Comparison of ENCODE assay signal across 20 cellular contexts in genomic region chr9:68708513-68708912, GRCh38. TPM values are rescaled to one million over a fixed set of nuclear protein-coding genes. Genes with fewer than 3 reads are reported as not detected.
DNase-seq lines count a peak whose midpoint lies in the region; TF ChIP-seq lines count a peak whose summit lies in the region.
"Had no signal": no experiment of that assay in that cellular context is flagged by ENCODE, and none has a peak within 500 bp of the region (broad histone marks: within the 10 kb centered on the region; RNA-seq: fewer than 3 reads in every experiment).

No MANE protein-coding gene starts in this region.

- intact Hi-C loops in activated T-helper 1 cell treated with anti-CD3 and anti-CD28 coated beads, Interleukin-12 subunit alpha, Interleukin-12 subunit beta, Interleukin-2, Interleukin-4 antibody, amounts not matched to agents 30 ng/mL and 10 ng/mL and 1 ng/mL, durations not matched to agents 14 hours and 24 hours and 36 hours (cut with micrococcal nuclease), result loop anchor here (5.0 kb wide), 2 partner anchors 209 to 239 kb away; no protein-coding TSS in a partner anchor
- intact Hi-C loops in transverse colon (cut with DNase I; ENCODE audit: low total_unique reads), result loop anchor here (5.0 kb wide), 2 partner anchors 176 to 294 kb away; no protein-coding TSS in a partner anchor

- TF ChIP-seq POLR2A in transverse colon (IDR thresholded peaks at IDR 0.05) (no peak), suprapubic skin (IDR thresholded peaks at IDR 0.05) (no peak)

- WGBS in transverse colon (ENCODE audit: low coverage in 1 of 2), 2 donors, result 61 to 69% methylated on average over 3 of the region's 3 CpGs
- WGBS in suprapubic skin, result 87% methylated on average over 3 of the region's 3 CpGs

- no peaks in the 10 kb centered on the region for H3K36me3 ChIP-seq in transverse colon
- H3K36me3 ChIP-seq in suprapubic skin, result no peaks in the 10 kb centered on the region

- no peaks in the 10 kb centered on the region for H3K36me3 Mint-ChIP-seq in IgD-negative memory B cell
- peaks cover 19% of the 10 kb centered on the region for H3K36me3 Mint-ChIP-seq in activated T-helper 1 cell treated with anti-CD3 and anti-CD28 coated beads, Interleukin-12 subunit alpha, Interleukin-12 subunit beta, Interleukin-2, Interleukin-4 antibody, amounts not matched to agents 30 ng/mL and 10 ng/mL and 1 ng/mL, durations not matched to agents 14 hours and 24 hours and 36 hours (ENCODE audit: low read depth)

- H3K4me3 ChIP-seq in transverse colon (no peak overlapping the region), suprapubic skin (no peak overlapping the region)

- H3K4me3 Mint-ChIP-seq in IgD-negative memory B cell, result peak overlapping the region; percentile 38 to 88 (median 74)
- H3K4me3 Mint-ChIP-seq in activated T-helper 1 cell treated with anti-CD3 and anti-CD28 coated beads, Interleukin-12 subunit alpha, Interleukin-12 subunit beta, Interleukin-2, Interleukin-4 antibody, amounts not matched to agents 30 ng/mL and 10 ng/mL and 1 ng/mL, durations not matched to agents 14 hours and 24 hours and 36 hours, result peak overlapping the region; percentile 83
- H3K4me3 Mint-ChIP-seq: central memory CD8-positive, alpha-beta T cell; nephron progenitor cell had no signal

- no peaks in the 10 kb centered on the region for H3K9me3 Mint-ChIP-seq in IgD-negative memory B cell
- no peaks in the 10 kb centered on the region for H3K9me3 Mint-ChIP-seq in activated T-helper 1 cell treated with anti-CD3 and anti-CD28 coated beads, Interleukin-12 subunit alpha, Interleukin-12 subunit beta, Interleukin-2, Interleukin-4 antibody, amounts not matched to agents 30 ng/mL and 10 ng/mL and 1 ng/mL, durations not matched to agents 14 hours and 24 hours and 36 hours
- H3K9me3 Mint-ChIP-seq: central memory CD8-positive, alpha-beta T cell; nephron progenitor cell had no signal

- H3K9me3 ChIP-seq in transverse colon (no peaks in the 10 kb centered on the region), suprapubic skin (no peaks in the 10 kb centered on the region)

- peak overlapping the region in 1 of 3 donors; percentile 18 for H3K27ac Mint-ChIP-seq in IgD-negative memory B cell
- no peak overlapping the region for H3K27ac Mint-ChIP-seq in activated T-helper 1 cell treated with anti-CD3 and anti-CD28 coated beads, Interleukin-12 subunit alpha, Interleukin-12 subunit beta, Interleukin-2, Interleukin-4 antibody, amounts not matched to agents 30 ng/mL and 10 ng/mL and 1 ng/mL, durations not matched to agents 14 hours and 24 hours and 36 hours
- H3K27ac Mint-ChIP-seq: nephron progenitor cell, progenitor cell of endocrine pancreas had no signal

- in situ Hi-C loops in transverse colon (cut with MboI; ENCODE audit: low pct_ligation_motif_present in 1 of 4, low pct_unique_long_range_greater_than_20kb in 1 of 4, low sequenced_read_pairs in 3 of 4), result loop anchor here in 2 of 4 donors (25.0 kb wide), 2 partner anchors 129 to 279 kb away; no protein-coding TSS in a partner anchor

- H3K27me3 Mint-ChIP-seq in IgD-negative memory B cell, result no peaks in the 10 kb centered on the region
- H3K27me3 Mint-ChIP-seq in activated T-helper 1 cell treated with anti-CD3 and anti-CD28 coated beads, Interleukin-12 subunit alpha, Interleukin-12 subunit beta, Interleukin-2, Interleukin-4 antibody, amounts not matched to agents 30 ng/mL and 10 ng/mL and 1 ng/mL, durations not matched to agents 14 hours and 24 hours and 36 hours (ENCODE audit: insufficient read depth), result peaks cover 32% of the 10 kb centered on the region

- TF ChIP-seq EP300 in transverse colon (IDR thresholded peaks at IDR 0.05; ENCODE audit: low read depth), result no peak
- TF ChIP-seq EP300 in suprapubic skin (IDR thresholded peaks at IDR 0.05), result no peak

- no peak for TF ChIP-seq CTCF in transverse colon (IDR thresholded peaks at IDR 0.05)
- no peak for TF ChIP-seq CTCF in suprapubic skin (IDR thresholded peaks at IDR 0.05)

- DNase-seq in NOMO-1 treated with DMSO at 0.1 percent for 48 hours (lab: John Stamatoyannopoulos, UW; ENCODE audit: unreplicated experiment) (peak; percentile 57), NOMO-1 treated with dmso at 0.1 percent for 144 hours (lab: John Stamatoyannopoulos, UW; ENCODE audit: unreplicated experiment) (no peak), transverse colon (no peak), NK-92 (lab: John Stamatoyannopoulos, UW; ENCODE audit: unreplicated experiment) (no peak), Ammon's horn (ENCODE audit: low spot score) (no peak), suprapubic skin (ENCODE audit: low spot score in 2 of 2) (no peak)
- no peak for DNase-seq in activated T-helper 1 cell treated with anti-CD3 and anti-CD28 coated beads, Interleukin-12 subunit alpha, Interleukin-12 subunit beta, Interleukin-2, Interleukin-4 antibody, amounts not matched to agents 30 ng/mL and 10 ng/mL and 1 ng/mL, durations not matched to agents 14 hours and 24 hours and 36 hours (ENCODE audit: low spot score)
- DNase-seq: activated naive CD4-positive, alpha-beta T cell; anterior cingulate cortex; effector memory CD4-positive, alpha-beta T cell; NCI-H1436; NCI-H748 treated with DMSO at 0.1 percent for 48 hours; nephron progenitor cell; stimulated activated CD4-positive, alpha-beta T cell treated with anti-CD3 and anti-CD28 coated beads, Interleukin-4, amount 100 ng/mL, for 24 hours had no signal

- peaks cover 28 to 46% (median 42%) of the 10 kb centered on the region in 3 donors for H3K4me1 Mint-ChIP-seq in IgD-negative memory B cell
- peaks cover 27% of the 10 kb centered on the region for H3K4me1 Mint-ChIP-seq in activated T-helper 1 cell treated with anti-CD3 and anti-CD28 coated beads, Interleukin-12 subunit alpha, Interleukin-12 subunit beta, Interleukin-2, Interleukin-4 antibody, amounts not matched to agents 30 ng/mL and 10 ng/mL and 1 ng/mL, durations not matched to agents 14 hours and 24 hours and 36 hours (ENCODE audit: low read depth)

- peak overlapping the region in 3 of 4 donors; percentile 36 to 95 (median 43) for H3K27ac ChIP-seq in transverse colon
- H3K27ac ChIP-seq in suprapubic skin, result no peak overlapping the region
- H3K27ac ChIP-seq: 22Rv1 had no signal

- H3K4me1 ChIP-seq in transverse colon (peaks cover 0 to 34% (median 22%) of the 10 kb centered on the region in 4 donors), suprapubic skin (peaks cover 21% of the 10 kb centered on the region)

- H3K27me3 ChIP-seq in transverse colon (peaks cover 3% of the 10 kb centered on the region), suprapubic skin (peaks cover 49% of the 10 kb centered on the region)

RNA-seq across cellular contexts. Expression of gene PIP5K1B, which starts 3.5 kb away (rescaled TPM):
- polyA plus RNA-seq in IgD-negative memory B cell, result 5.0 TPM
- 77.4 and 78.5 TPM in 2 replicates for total RNA-seq in activated T-helper 1 cell treated with anti-CD3 and anti-CD28 coated beads, Interleukin-12 subunit alpha, Interleukin-12 subunit beta, Interleukin-2, Interleukin-4 antibody, amounts not matched to agents 30 ng/mL and 10 ng/mL and 1 ng/mL, durations not matched to agents 14 hours and 24 hours and 36 hours
- total RNA-seq in transverse colon, result 100 to 1,000 TPM in 1 of 4 donors, 10 to 100 TPM in 3; 45.6 to 104 (median 76.0) TPM
- total RNA-seq in suprapubic skin, result 1 to 10 TPM; 1.7 to 7.8 (median 3.4) TPM
- polyA plus RNA-seq: BJ, keratinocyte had no signal
